In genomic region chr2:223084873-223085272, GRCh38 we compare ENCODE assay signal across 1 cellular context.
TF ChIP-seq lines count a peak whose summit lies in the region.

No MANE protein-coding gene starts in this region.

TF ChIP-seq in SK-N-SH treated with all-trans-retinoic acid at 6 μM for 48 hours, 23 proteins besides CTCF, POLR2A, EP300 and RAD21 (continued from another document):
- TF ChIP-seq PATZ1 (CRISPR knock-in tag; IDR thresholded peaks at IDR 0.05; ENCODE audit: borderline replicate concordance) (no peak), ARNTL (CRISPR knock-in tag; IDR thresholded peaks at IDR 0.05; ENCODE audit: borderline replicate concordance, low read depth) (no peak), CSRNP3 (CRISPR knock-in tag; IDR thresholded peaks at IDR 0.05) (no peak), ISL1 (CRISPR knock-in tag; IDR thresholded peaks at IDR 0.05) (peak; percentile 56), ZFP3 (CRISPR knock-in tag; IDR thresholded peaks at IDR 0.05) (0 out of 2 replicates have a peak, but pooled peaks have one; percentile 40)
